2 cellular contexts compared by ENCODE assay signal in the genomic region with DNA sequence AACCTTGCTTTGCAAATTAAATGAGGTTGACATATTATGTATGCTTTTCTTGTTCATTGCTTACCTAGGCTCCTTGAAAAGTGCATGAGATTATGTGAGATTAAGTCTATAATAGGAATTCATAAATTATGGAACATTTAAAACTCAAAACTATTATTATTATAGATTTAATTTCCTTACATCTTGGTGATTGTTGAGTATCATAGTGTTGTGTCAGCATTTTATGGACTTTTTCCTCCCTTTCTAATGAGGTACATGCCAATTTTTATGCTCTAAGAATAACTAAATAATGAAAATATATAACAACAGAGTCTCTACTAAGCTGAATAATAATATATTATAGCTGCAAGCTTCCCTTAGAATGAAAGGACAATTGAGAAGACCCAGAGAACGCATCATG.
TF ChIP-seq lines count a peak whose summit lies in the region.

No MANE protein-coding gene starts in this region.

TF ChIP-seq in HepG2, 621 proteins besides CTCF, POLR2A, EP300 and RAD21 (continued from another document):
- peak; percentile 61 to 89 for TF ChIP-seq MAFK (conservative IDR thresholded peaks at IDR 0.05 in 1 of 2, IDR thresholded peaks at IDR 0.05 in 1 of 2; ENCODE audit: low read length in 2 of 2)

TF ChIP-seq in K562, 482 proteins besides CTCF, POLR2A, EP300 and RAD21 (continued from another document):
- TF ChIP-seq, protein P1, sequence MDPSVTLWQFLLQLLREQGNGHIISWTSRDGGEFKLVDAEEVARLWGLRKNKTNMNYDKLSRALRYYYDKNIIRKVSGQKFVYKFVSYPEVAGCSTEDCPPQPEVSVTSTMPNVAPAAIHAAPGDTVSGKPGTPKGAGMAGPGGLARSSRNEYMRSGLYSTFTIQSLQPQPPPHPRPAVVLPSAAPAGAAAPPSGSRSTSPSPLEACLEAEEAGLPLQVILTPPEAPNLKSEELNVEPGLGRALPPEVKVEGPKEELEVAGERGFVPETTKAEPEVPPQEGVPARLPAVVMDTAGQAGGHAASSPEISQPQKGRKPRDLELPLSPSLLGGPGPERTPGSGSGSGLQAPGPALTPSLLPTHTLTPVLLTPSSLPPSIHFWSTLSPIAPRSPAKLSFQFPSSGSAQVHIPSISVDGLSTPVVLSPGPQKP (CRISPR knock-in tag; IDR thresholded peaks at IDR 0.05): no peak
- TF ChIP-seq, protein P2, sequence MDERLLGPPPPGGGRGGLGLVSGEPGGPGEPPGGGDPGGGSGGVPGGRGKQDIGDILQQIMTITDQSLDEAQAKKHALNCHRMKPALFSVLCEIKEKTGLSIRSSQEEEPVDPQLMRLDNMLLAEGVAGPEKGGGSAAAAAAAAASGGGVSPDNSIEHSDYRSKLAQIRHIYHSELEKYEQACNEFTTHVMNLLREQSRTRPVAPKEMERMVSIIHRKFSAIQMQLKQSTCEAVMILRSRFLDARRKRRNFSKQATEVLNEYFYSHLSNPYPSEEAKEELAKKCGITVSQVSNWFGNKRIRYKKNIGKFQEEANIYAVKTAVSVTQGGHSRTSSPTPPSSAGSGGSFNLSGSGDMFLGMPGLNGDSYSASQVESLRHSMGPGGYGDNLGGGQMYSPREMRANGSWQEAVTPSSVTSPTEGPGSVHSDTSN (CRISPR knock-in tag; IDR thresholded peaks at IDR 0.05; ENCODE audit: low read depth): no peak
- TF ChIP-seq, protein P2 (tag; conservative IDR thresholded peaks at IDR 0.05; ENCODE audit: low read depth): no peak
- TF ChIP-seq RB1 (IDR thresholded peaks at IDR 0.05; ENCODE audit: low read depth): no peak
- TF ChIP-seq ZFX (CRISPR knock-in tag; IDR thresholded peaks at IDR 0.05): no peak
- TF ChIP-seq MAFF (IDR thresholded peaks at IDR 0.05; ENCODE audit: low read length): peak; percentile 58
- TF ChIP-seq, protein P3, sequence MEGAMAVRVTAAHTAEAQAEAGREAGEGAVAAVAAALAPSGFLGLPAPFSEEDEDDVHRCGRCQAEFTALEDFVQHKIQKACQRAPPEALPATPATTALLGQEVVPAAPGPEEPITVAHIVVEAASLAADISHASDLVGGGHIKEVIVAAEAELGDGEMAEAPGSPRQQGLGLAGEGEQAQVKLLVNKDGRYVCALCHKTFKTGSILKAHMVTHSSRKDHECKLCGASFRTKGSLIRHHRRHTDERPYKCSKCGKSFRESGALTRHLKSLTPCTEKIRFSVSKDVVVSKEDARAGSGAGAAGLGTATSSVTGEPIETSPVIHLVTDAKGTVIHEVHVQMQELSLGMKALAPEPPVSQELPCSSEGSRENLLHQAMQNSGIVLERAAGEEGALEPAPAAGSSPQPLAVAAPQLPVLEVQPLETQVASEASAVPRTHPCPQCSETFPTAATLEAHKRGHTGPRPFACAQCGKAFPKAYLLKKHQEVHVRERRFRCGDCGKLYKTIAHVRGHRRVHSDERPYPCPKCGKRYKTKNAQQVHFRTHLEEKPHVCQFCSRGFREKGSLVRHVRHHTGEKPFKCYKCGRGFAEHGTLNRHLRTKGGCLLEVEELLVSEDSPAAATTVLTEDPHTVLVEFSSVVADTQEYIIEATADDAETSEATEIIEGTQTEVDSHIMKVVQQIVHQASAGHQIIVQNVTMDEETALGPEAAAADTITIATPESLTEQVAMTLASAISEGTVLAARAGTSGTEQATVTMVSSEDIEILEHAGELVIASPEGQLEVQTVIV (CRISPR knock-in tag; IDR thresholded peaks at IDR 0.05; ENCODE audit: borderline replicate concordance): no peak
